In the genomic region with DNA sequence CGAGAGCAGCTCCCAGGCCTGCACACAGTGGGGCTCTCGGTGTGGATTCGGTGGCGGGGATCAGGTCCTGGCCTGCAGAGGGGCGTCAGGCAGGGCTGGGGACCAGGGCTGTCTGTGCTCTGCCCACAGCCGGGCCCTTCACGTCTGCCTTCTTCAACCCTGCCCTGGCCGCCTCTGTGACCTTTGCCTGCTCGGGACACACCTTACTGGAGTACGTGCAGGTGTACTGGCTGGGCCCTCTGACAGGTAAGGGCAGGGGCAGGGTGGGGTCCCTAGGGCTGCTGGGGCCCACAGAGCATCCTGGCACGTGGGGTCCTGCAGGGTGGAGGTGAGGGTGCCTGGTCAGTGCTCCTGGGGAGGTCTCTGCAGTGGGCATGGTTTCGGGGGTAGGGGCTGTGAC, we compare ENCODE assay signal across 18 cellular contexts. TPM values are rescaled to one million over a fixed set of nuclear protein-coding genes. Genes with fewer than 3 reads are reported as not detected.
"Had no signal": no experiment of that assay in that cellular context is flagged by ENCODE, and none has a peak within 500 bp of the region (broad histone marks: within the 10 kb centered on the region; RNA-seq: fewer than 3 reads in every experiment).

No MANE protein-coding gene starts in this region.

RNA-seq across cellular contexts. Expression of gene AQP12A, which starts 2.6 kb away (rescaled TPM):
- total RNA-seq: activated naive CD4-positive, alpha-beta T cell treated with anti-CD3 and anti-CD28 coated beads for 36 hours; activated naive CD4-positive, alpha-beta T cell treated with anti-CD3 and anti-CD28 coated beads, Interleukin-2, amount 50 U/mL, for 72 hours; activated naive CD8-positive, alpha-beta T cell treated with anti-CD3 and anti-CD28 coated beads for 36 hours; activated naive CD8-positive, alpha-beta T cell treated with anti-CD3 and anti-CD28 coated beads, Interleukin-2, amount 10 ng/mL, durations not matched to agents 7 days and 5 days; activated T-cell treated with anti-CD3 and anti-CD28 coated beads, Interleukin-2, amount 50 U/mL, for 4 hours; activated T-cell treated with anti-CD3 and anti-CD28 coated beads, Interleukin-2, amount 50 U/mL, for 72 hours; activated T-helper 1 cell treated with anti-CD3 and anti-CD28 coated beads, Interleukin-12 subunit alpha, Interleukin-12 subunit beta, Interleukin-2, Interleukin-4 antibody, amounts not matched to agents 30 ng/mL and 10 ng/mL and 1 ng/mL, durations not matched to agents 14 hours and 24 hours and 36 hours; activated T-helper 17 cell treated with anti-CD3 and anti-CD28 coated beads, Interleukin-2, amount 50 U/mL, for 72 hours; activated T-helper 2 cell treated with anti-CD3 and anti-CD28 coated beads, Interferon-gamma antibody, Interleukin-2, Interleukin-4, amounts not matched to agents 10 μg/mL and 5 μg/mL and 100 μg/mL, durations not matched to agents 14 hours and 24 hours and 36 hours; adrenal gland; aorta; ascending aorta; astrocyte; breast epithelium; bronchial epithelial cell; cardiac muscle cell; cardiac septum; cerebellum had no signal

RNA-seq across cellular contexts. Expression of gene AQP12B, which starts 11.6 kb away (rescaled TPM):
- total RNA-seq: activated naive CD4-positive, alpha-beta T cell treated with anti-CD3 and anti-CD28 coated beads for 36 hours; activated naive CD4-positive, alpha-beta T cell treated with anti-CD3 and anti-CD28 coated beads, Interleukin-2, amount 50 U/mL, for 72 hours; activated naive CD8-positive, alpha-beta T cell treated with anti-CD3 and anti-CD28 coated beads for 36 hours; activated naive CD8-positive, alpha-beta T cell treated with anti-CD3 and anti-CD28 coated beads, Interleukin-2, amount 10 ng/mL, durations not matched to agents 7 days and 5 days; activated T-cell treated with anti-CD3 and anti-CD28 coated beads, Interleukin-2, amount 50 U/mL, for 4 hours; activated T-cell treated with anti-CD3 and anti-CD28 coated beads, Interleukin-2, amount 50 U/mL, for 72 hours; activated T-helper 1 cell treated with anti-CD3 and anti-CD28 coated beads, Interleukin-12 subunit alpha, Interleukin-12 subunit beta, Interleukin-2, Interleukin-4 antibody, amounts not matched to agents 30 ng/mL and 10 ng/mL and 1 ng/mL, durations not matched to agents 14 hours and 24 hours and 36 hours; activated T-helper 17 cell treated with anti-CD3 and anti-CD28 coated beads, Interleukin-2, amount 50 U/mL, for 72 hours; activated T-helper 2 cell treated with anti-CD3 and anti-CD28 coated beads, Interferon-gamma antibody, Interleukin-2, Interleukin-4, amounts not matched to agents 10 μg/mL and 5 μg/mL and 100 μg/mL, durations not matched to agents 14 hours and 24 hours and 36 hours; adrenal gland; aorta; ascending aorta; astrocyte; breast epithelium; bronchial epithelial cell; cardiac muscle cell; cardiac septum; cerebellum had no signal
